ENCODE assay signal across 35 cellular contexts in the genomic region with DNA sequence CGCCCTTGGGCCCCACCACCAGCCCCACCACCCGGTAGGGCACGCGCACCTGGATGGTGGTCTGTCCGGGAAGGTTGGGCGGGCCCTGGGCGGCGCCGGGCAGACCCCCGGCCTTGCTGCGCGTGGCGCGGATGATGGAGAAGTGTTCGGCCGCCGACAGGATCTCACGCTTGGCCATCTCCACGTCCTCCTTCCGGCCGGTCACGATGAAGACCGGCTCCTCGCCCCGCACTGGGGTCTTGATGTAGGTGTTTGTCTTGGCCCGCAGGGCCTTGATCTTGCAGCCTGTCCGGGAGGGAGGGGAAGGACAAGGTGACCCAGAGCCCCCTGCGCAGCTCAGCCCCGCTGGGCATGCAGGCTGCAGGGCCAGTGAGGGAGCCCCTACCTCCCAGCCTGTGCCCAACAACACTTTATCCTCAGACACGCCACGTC. TPM values are rescaled to one million over a fixed set of nuclear protein-coding genes. Genes with fewer than 3 reads are reported as not detected.
"Had no signal": no experiment of that assay in that cellular context is flagged by ENCODE, and none has a peak within 500 bp of the region (broad histone marks: within the 10 kb centered on the region; RNA-seq: fewer than 3 reads in every experiment).

No MANE protein-coding gene starts in this region.

- DNase-seq: Kasumi-1, MG63, NCI-H1048, NCI-H1092 treated with DMSO at 0.1 percent for 48 hours, NCI-H1105 treated with DMSO at 0.1 percent for 48 hours, NCI-H1417, NCI-H1436, NCI-H146, NCI-H1694, NCI-H187, NCI-H1930, NCI-H2029 treated with DMSO at 0.1 percent for 48 hours, NCI-H2081 treated with DMSO at 0.1 percent for 48 hours, NCI-H2107, NCI-H2171, NCI-H226, NCI-H446 treated with DMSO at 0.1 percent for 48 hours, NCI-H510A, NCI-H524, NCI-H526, NCI-H69, NCI-H748 treated with DMSO at 0.1 percent for 48 hours, NCI-H82, PC-9, SHP77, SIG-M5, SJCRH30 had no signal

- ATAC-seq: Panc1, Right ventricle myocardium inferior, SK-N-SH treated with all-trans-retinoic acid at 6 μM for 48 hours had no signal

- H3K36me3 ChIP-seq: MG63 had no signal

- H3K4me2 ChIP-seq: PC-9 had no signal

- H3K4me1 ChIP-seq: SJCRH30 had no signal

- H3K27ac ChIP-seq: PC-9, RWPE1, SJCRH30, SK-N-MC had no signal

- H3K4me3 ChIP-seq: MG63, PC-9, SJCRH30, SK-N-MC had no signal

- H3K9me3 ChIP-seq: MG63, SJCRH30 had no signal

- H3K27me3 ChIP-seq: MG63, SJCRH30 had no signal

- H2AFZ ChIP-seq: PC-9 had no signal

RNA-seq across cellular contexts. Expression of a gene that starts 32.8 kb away (rescaled TPM):
- total RNA-seq: M059J, PC-9, Right ventricle myocardium inferior, RPMI7951, SJCRH30, SK-MEL-5 had no signal
